ENCODE assay signal across 1 cellular context in genomic region chr1:211520641-211521040, GRCh38.
TF ChIP-seq lines count a peak whose summit lies in the region.

No MANE protein-coding gene starts in this region.

TF ChIP-seq in WTC11, 78 proteins besides CTCF, POLR2A, EP300 and RAD21 (continued from another document):
- TF ChIP-seq ERG (CRISPR knock-in tag; IDR thresholded peaks at IDR 0.05) (no peak), MLX (CRISPR knock-in tag; IDR thresholded peaks at IDR 0.05) (no peak), EMX1 (CRISPR knock-in tag; IDR thresholded peaks at IDR 0.05) (no peak), TCF7 (CRISPR knock-in tag; IDR thresholded peaks at IDR 0.05; ENCODE audit: low read depth) (no peak), GABPB1 (CRISPR knock-in tag; IDR thresholded peaks at IDR 0.05) (no peak), ARID4B (CRISPR knock-in tag; IDR thresholded peaks at IDR 0.05; ENCODE audit: borderline replicate concordance) (no peak)
- TF ChIP-seq, protein P1, sequence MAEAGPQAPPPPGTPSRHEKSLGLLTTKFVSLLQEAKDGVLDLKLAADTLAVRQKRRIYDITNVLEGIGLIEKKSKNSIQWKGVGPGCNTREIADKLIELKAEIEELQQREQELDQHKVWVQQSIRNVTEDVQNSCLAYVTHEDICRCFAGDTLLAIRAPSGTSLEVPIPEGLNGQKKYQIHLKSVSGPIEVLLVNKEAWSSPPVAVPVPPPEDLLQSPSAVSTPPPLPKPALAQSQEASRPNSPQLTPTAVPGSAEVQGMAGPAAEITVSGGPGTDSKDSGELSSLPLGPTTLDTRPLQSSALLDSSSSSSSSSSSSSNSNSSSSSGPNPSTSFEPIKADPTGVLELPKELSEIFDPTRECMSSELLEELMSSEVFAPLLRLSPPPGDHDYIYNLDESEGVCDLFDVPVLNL (CRISPR knock-in tag; IDR thresholded peaks at IDR 0.05; ENCODE audit: borderline replicate concordance, low read depth): no peak
TF ChIP-seq in WTC11: peak in this region for 0.
